Comparison of ENCODE assay signal across 20 cellular contexts in genomic region chr1:6321205-6321604, GRCh38.
"Had no signal": no experiment of that assay in that cellular context is flagged by ENCODE, and none has a peak within 500 bp of the region (broad histone marks: within the 10 kb centered on the region; RNA-seq: fewer than 3 reads in every experiment).

No MANE protein-coding gene starts in this region.

- H3K4me3 ChIP-seq: lung, skin epidermis, testis had no signal

- H3K4me1 Mint-ChIP-seq: activated naive CD8-positive, alpha-beta T cell treated with anti-CD3 and anti-CD28 coated beads for 36 hours; mesothelial cell of epicardium; stimulated activated naive CD8-positive, alpha-beta T cell treated with anti-CD3 and anti-CD28 coated beads, Interleukin-15, amount 100 ng/mL, for 72 hours had no signal

- H3K9me3 ChIP-seq: testis had no signal

- FAIRE-seq: frontal cortex, keratinocyte had no signal

- H3K4me3 Mint-ChIP-seq: activated naive CD8-positive, alpha-beta T cell treated with anti-CD3 and anti-CD28 coated beads for 36 hours; activated T-helper 1 cell treated with anti-CD3 and anti-CD28 coated beads, Interleukin-12 subunit alpha, Interleukin-12 subunit beta, Interleukin-2, Interleukin-4 antibody, amounts not matched to agents 30 ng/mL and 10 ng/mL and 1 ng/mL, durations not matched to agents 14 hours and 24 hours and 36 hours; mesothelial cell of epicardium; nephron; stimulated activated naive CD8-positive, alpha-beta T cell treated with anti-CD3 and anti-CD28 coated beads, Interleukin-15, amount 100 ng/mL, for 72 hours; type B pancreatic cell had no signal

- H3K27me3 ChIP-seq: testis had no signal

- H3K27ac ChIP-seq: testis, VCaP had no signal

- H3K27ac Mint-ChIP-seq: activated naive CD8-positive, alpha-beta T cell treated with anti-CD3 and anti-CD28 coated beads for 36 hours; mesothelial cell of epicardium; nephron; type B pancreatic cell had no signal

- DNase-seq: activated CD4-positive, alpha-beta T cell treated with anti-CD3 and anti-CD28 coated beads for 1 hour; activated CD4-positive, alpha-beta T cell treated with anti-CD3 and anti-CD28 coated beads, Interleukin-2, amount 50 U/mL, for 4 hours; activated gamma-delta T cell treated with Interleukin-2 at 50 U/mL for 16 hours; activated naive CD8-positive, alpha-beta T cell treated with anti-CD3 and anti-CD28 coated beads for 36 hours; activated T-cell treated with anti-CD3 and anti-CD28 coated beads for 4 hours; amniotic stem cell; stimulated activated CD4-positive, alpha-beta T cell treated with anti-CD3 and anti-CD28 coated beads, Interleukin-15, amount 100 ng/mL, for 24 hours; stimulated activated CD4-positive, alpha-beta T cell treated with anti-CD3 and anti-CD28 coated beads, Interleukin-2, amount 100 ng/mL, for 48 hours; stimulated activated naive CD8-positive, alpha-beta T cell treated with anti-CD3 and anti-CD28 coated beads, Interleukin-15, amount 100 ng/mL, for 72 hours; testis had no signal

- ATAC-seq: left lobe of liver; stimulated activated naive CD8-positive, alpha-beta T cell treated with anti-CD3 and anti-CD28 coated beads, Interleukin-15, amount 100 ng/mL, for 72 hours had no signal

- H3K9me3 Mint-ChIP-seq: activated naive CD8-positive, alpha-beta T cell treated with anti-CD3 and anti-CD28 coated beads for 36 hours; activated T-helper 1 cell treated with anti-CD3 and anti-CD28 coated beads, Interleukin-12 subunit alpha, Interleukin-12 subunit beta, Interleukin-2, Interleukin-4 antibody, amounts not matched to agents 30 ng/mL and 10 ng/mL and 1 ng/mL, durations not matched to agents 14 hours and 24 hours and 36 hours; mesothelial cell of epicardium; nephron; stimulated activated naive CD8-positive, alpha-beta T cell treated with anti-CD3 and anti-CD28 coated beads, Interleukin-15, amount 100 ng/mL, for 72 hours; type B pancreatic cell had no signal

- H3K36me3 Mint-ChIP-seq: activated naive CD8-positive, alpha-beta T cell treated with anti-CD3 and anti-CD28 coated beads for 36 hours had no signal

- H3K27me3 Mint-ChIP-seq: activated naive CD8-positive, alpha-beta T cell treated with anti-CD3 and anti-CD28 coated beads for 36 hours; stimulated activated naive CD8-positive, alpha-beta T cell treated with anti-CD3 and anti-CD28 coated beads, Interleukin-15, amount 100 ng/mL, for 72 hours; type B pancreatic cell had no signal

- H3K4me1 ChIP-seq: testis had no signal
